1 cellular context compared by ENCODE assay signal in genomic region chr14:102925646-102926045, GRCh38.
TF ChIP-seq lines count a peak whose summit lies in the region.

No MANE protein-coding gene starts in this region.

TF ChIP-seq in H1, 55 proteins besides CTCF, POLR2A, EP300 and RAD21:
- no peak for TF ChIP-seq SRF (IDR thresholded peaks at IDR 0.05; ENCODE audit: low read depth, low read length)
- no peak for TF ChIP-seq EZH2 (IDR thresholded peaks at IDR 0.05; ENCODE audit: low read depth, low read length, severe bottlenecking)
- no peak for TF ChIP-seq MAFK (IDR thresholded peaks at IDR 0.05; ENCODE audit: low read depth, low read length)
- TF ChIP-seq ZNF274 (IDR thresholded peaks at IDR 0.05; ENCODE audit: borderline replicate concordance, extremely low read depth, low read length), result no peak
- no peak for TF ChIP-seq CBX8 (IDR thresholded peaks at IDR 0.05; ENCODE audit: borderline replicate concordance, low read depth, low read length)
- no peak for TF ChIP-seq ATF3 (IDR thresholded peaks at IDR 0.05; ENCODE audit: insufficient read depth, low read depth, low read length)
- TF ChIP-seq JUND (IDR thresholded peaks at IDR 0.05; ENCODE audit: low read length), result no peak
- TF ChIP-seq SP4 (IDR thresholded peaks at IDR 0.05; ENCODE audit: low read length), result no peak
- TF ChIP-seq EGR1 (IDR thresholded peaks at IDR 0.05; ENCODE audit: borderline replicate concordance, low read depth, low read length), result no peak
- TF ChIP-seq NANOG (IDR thresholded peaks at IDR 0.05; ENCODE audit: insufficient read depth, low read depth, low read length, poor library complexity, severe bottlenecking), result no peak
- no peak for TF ChIP-seq TEAD4 (IDR thresholded peaks at IDR 0.05; ENCODE audit: low read depth, low read length)
- no peak for TF ChIP-seq SP1 (IDR thresholded peaks at IDR 0.05; ENCODE audit: low read depth, low read length)
- TF ChIP-seq, protein P1, sequence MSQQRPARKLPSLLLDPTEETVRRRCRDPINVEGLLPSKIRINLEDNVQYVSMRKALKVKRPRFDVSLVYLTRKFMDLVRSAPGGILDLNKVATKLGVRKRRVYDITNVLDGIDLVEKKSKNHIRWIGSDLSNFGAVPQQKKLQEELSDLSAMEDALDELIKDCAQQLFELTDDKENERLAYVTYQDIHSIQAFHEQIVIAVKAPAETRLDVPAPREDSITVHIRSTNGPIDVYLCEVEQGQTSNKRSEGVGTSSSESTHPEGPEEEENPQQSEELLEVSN (IDR thresholded peaks at IDR 0.05), result no peak
- no peak for TF ChIP-seq SAP30 (IDR thresholded peaks at IDR 0.05; ENCODE audit: insufficient read depth, insufficient replicate concordance, low read length)
- TF ChIP-seq TCF12 (IDR thresholded peaks at IDR 0.05; ENCODE audit: low read depth, low read length), result no peak
TF ChIP-seq in H1: peak in this region for 0.
